ENCODE assay signal across 8 cellular contexts in genomic region chr14:104689620-104690265, GRCh38. TPM values are rescaled to one million over a fixed set of nuclear protein-coding genes. Genes with fewer than 3 reads are reported as not detected.
DNase-seq lines count a peak whose midpoint lies in the region; ATAC-seq and TF ChIP-seq lines count a peak whose summit lies in the region.

No MANE protein-coding gene starts in this region.

- no peak for TF ChIP-seq CTCF in colonic mucosa (IDR thresholded peaks at IDR 0.05)

- H3K4me1 ChIP-seq in colonic mucosa (peaks cover 27% of the 10 kb centered on the region), mucosa of rectum (ENCODE audit: control insufficient read depth in 2 of 2, insufficient read depth in 2 of 2, low read length in 2 of 2) (peaks cover 50 to 57% of the 10 kb centered on the region in 2 donors)

- H3K9me3 ChIP-seq in colonic mucosa (no peaks in the 10 kb centered on the region), mucosa of rectum (ENCODE audit: control insufficient read depth in 2 of 2, low read length in 2 of 2) (no peaks in the 10 kb centered on the region)

- no peak for ATAC-seq in GM21717 (IDR thresholded peaks at IDR 0.05; ENCODE audit: unreplicated experiment)
- no peak for ATAC-seq in GM19397 (IDR thresholded peaks at IDR 0.05; ENCODE audit: unreplicated experiment)

- intact Hi-C loops in colonic mucosa (cut with DNase I) = no loop called here

- H3K36me3 ChIP-seq in colonic mucosa (no peaks in the 10 kb centered on the region), mucosa of rectum (ENCODE audit: control insufficient read depth in 2 of 2, insufficient read depth in 2 of 2, low read length in 2 of 2) (peaks cover 0 to 2% of the 10 kb centered on the region in 2 donors)

- DNase-seq in GM03348 (ENCODE audit: low spot score) = peak; percentile 64
- DNase-seq in NCI-H69 (lab: John Stamatoyannopoulos, UW) = peak; percentile 44
- DNase-seq in colonic mucosa = peak; percentile 36
- DNase-seq in inferior parietal cortex (ENCODE audit: extremely low spot score) = no peak
- no peak for DNase-seq in COR-L47 (lab: John Stamatoyannopoulos, UW)

- H3K27me3 ChIP-seq in colonic mucosa = no peaks in the 10 kb centered on the region
- no peaks in the 10 kb centered on the region for H3K27me3 ChIP-seq in mucosa of rectum (ENCODE audit: control insufficient read depth in 2 of 2, insufficient read depth in 2 of 2, low read length in 2 of 2)

- peak overlapping the region; percentile 98 for H3K4me3 ChIP-seq in colonic mucosa
- H3K4me3 ChIP-seq in mucosa of rectum (ENCODE audit: low read length in 2 of 2) = peak overlapping the region; percentile 81 to 88

- H3K27ac ChIP-seq in colonic mucosa (peak overlapping the region; percentile 96), mucosa of rectum (ENCODE audit: low read depth in 2 of 2, low read length in 2 of 2) (peak overlapping the region; percentile 92)

- H3K9ac ChIP-seq in colonic mucosa (ENCODE audit: low read depth in 2 of 2, low read length in 2 of 2) (peak overlapping the region; percentile 95 to 99), mucosa of rectum (ENCODE audit: low read depth in 1 of 2, low read length in 2 of 2) (peak overlapping the region; percentile 88 to 96)

RNA-seq across cellular contexts. Expression of gene INF2, which starts 0.3 kb away (rescaled TPM):
- total RNA-seq in colonic mucosa = 100 to 1,000 TPM; 162 to 264 TPM

RNA-seq across cellular contexts. Expression of gene ADSS1, which starts 34.3 kb away (rescaled TPM):
- total RNA-seq in colonic mucosa = 1 to 10 TPM; 3.5 to 4.0 TPM

Comparison
In these comparisons a context has a peak if more than half of its experiments do, and no peak if none do; other contexts are left out.
1. DNase-seq: peak in GM03348 (single experiment), NCI-H69 (single experiment) and colonic mucosa (single experiment); none in inferior parietal cortex (single experiment) and COR-L47 (single experiment).